Comparison of ENCODE assay signal across 10 cellular contexts in the genomic region with DNA sequence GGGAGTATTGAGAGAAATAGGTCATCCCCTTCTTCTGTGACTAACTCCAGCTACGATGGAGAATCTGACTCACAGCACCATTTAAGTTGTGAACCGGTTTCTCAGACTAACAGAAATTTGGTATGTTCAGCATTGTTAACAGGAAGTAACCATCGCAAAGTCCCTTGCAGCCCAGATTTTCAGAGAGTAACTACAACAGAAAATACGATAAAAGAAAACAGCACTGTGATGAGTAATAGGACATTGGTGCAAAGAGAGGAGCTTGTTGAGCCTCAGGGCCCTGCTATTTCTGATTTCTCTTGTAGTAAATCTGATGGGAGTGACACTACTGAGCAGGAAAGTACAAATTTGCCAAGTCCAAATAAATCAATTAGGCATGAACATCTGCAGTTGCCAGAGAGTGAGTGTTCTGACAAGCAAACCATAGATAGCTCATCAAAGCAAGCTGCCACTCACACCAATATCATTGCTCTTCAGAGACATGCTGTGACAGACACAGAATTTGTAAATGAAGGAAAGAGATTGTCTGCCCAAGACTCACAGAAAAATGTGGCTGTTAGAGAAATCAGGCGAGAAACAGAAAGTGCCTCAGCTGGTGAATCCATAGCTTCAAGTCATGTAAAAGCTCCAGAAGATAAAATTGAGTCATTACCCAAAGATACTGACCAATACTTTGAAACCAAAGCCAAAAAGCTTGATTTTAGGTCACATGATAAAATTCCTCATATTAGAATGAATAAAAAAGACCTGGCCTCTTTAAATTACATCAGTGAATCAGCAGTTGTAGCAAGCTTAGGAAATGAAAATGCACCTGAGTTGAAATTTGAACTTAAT. TPM values are rescaled to one million over a fixed set of nuclear protein-coding genes. Genes with fewer than 3 reads are reported as not detected.
DNase-seq lines count a peak whose midpoint lies in the region; ATAC-seq and TF ChIP-seq lines count a peak whose summit lies in the region.
"Had no signal": no experiment of that assay in that cellular context is flagged by ENCODE, and none has a peak within 500 bp of the region (broad histone marks: within the 10 kb centered on the region; RNA-seq: fewer than 3 reads in every experiment).

No MANE protein-coding gene starts in this region.

- H3K27me3 ChIP-seq in lung (ENCODE audit: control insufficient read depth, insufficient read depth) (no peaks in the 10 kb centered on the region), spleen (replicated peaks in 1 of 7) (no peaks in the 10 kb centered on the region)
- H3K27me3 ChIP-seq: BLaER1 treated with 17β-estradiol and CSF1 and Interleukin-3, amounts not matched to agents 10 nM and 100 nM had no signal

- peaks cover 7% of the 10 kb centered on the region for H3K4me1 Mint-ChIP-seq in type B pancreatic cell (ENCODE audit: unreplicated experiment)
- H3K4me1 Mint-ChIP-seq in glutamatergic neuron (ENCODE audit: low read depth, unreplicated experiment), result peaks cover 1% of the 10 kb centered on the region
- H3K4me1 Mint-ChIP-seq: brain had no signal

- H3K4me3 Mint-ChIP-seq in type B pancreatic cell, result no peak overlapping the region
- no peak overlapping the region for H3K4me3 Mint-ChIP-seq in glutamatergic neuron (ENCODE audit: unreplicated experiment)
- H3K4me3 Mint-ChIP-seq: brain had no signal

- H3K4me1 ChIP-seq in lung (ENCODE audit: control insufficient read depth in 2 of 2, insufficient read depth in 2 of 2, low read length in 2 of 2) (peaks cover 0 to 7% of the 10 kb centered on the region in 2 donors), spleen (no peaks in the 10 kb centered on the region)

- H3K27me3 Mint-ChIP-seq in type B pancreatic cell, result peaks cover 34% of the 10 kb centered on the region
- no peaks in the 10 kb centered on the region for H3K27me3 Mint-ChIP-seq in glutamatergic neuron (ENCODE audit: unreplicated experiment)
- H3K27me3 Mint-ChIP-seq: brain had no signal

- no peak overlapping the region for H3K4me3 ChIP-seq in lung
- H3K4me3 ChIP-seq in spleen, result no peak overlapping the region
- H3K4me3 ChIP-seq: BLaER1 treated with 17β-estradiol and CSF1 and Interleukin-3, amounts not matched to agents 10 nM and 100 nM had no signal

- intact Hi-C loops in spleen (cut with DNase I; ENCODE audit: low total_unique reads), result no loop called here

- 78 to 89% methylated on average over 5 of the region's 5 CpGs for WGBS in lung, 2 donors
- WGBS in spleen, 5 donors, result 74 to 84% (median 78%) methylated on average over 5 of the region's 5 CpGs

- H3K27ac ChIP-seq in angular gyrus (ENCODE audit: low read depth, low read length), result peak overlapping the region; percentile 41
- no peak overlapping the region for H3K27ac ChIP-seq in lung (ENCODE audit: low read depth in 1 of 2, low read length in 1 of 2)
- peak overlapping the region in 3 of 8 donors; percentile 22 to 30 (median 23) for H3K27ac ChIP-seq in spleen
- H3K27ac ChIP-seq: BLaER1 treated with 17β-estradiol and CSF1 and Interleukin-3, amounts not matched to agents 10 nM and 100 nM had no signal

- no peaks in the 10 kb centered on the region for H3K9me3 ChIP-seq in lung (ENCODE audit: control insufficient read depth in 2 of 2, insufficient read depth in 1 of 2, low read length in 1 of 2)
- no peaks in the 10 kb centered on the region for H3K9me3 ChIP-seq in spleen

- H3K9me3 Mint-ChIP-seq in type B pancreatic cell (no peaks in the 10 kb centered on the region), glutamatergic neuron (ENCODE audit: unreplicated experiment) (peaks cover 2% of the 10 kb centered on the region)

- TF ChIP-seq POLR2A in spleen (IDR thresholded peaks at IDR 0.05), result no peak

- H3K36me3 ChIP-seq in lung (ENCODE audit: control insufficient read depth in 2 of 2, insufficient read depth in 2 of 2, low read length in 2 of 2) (peaks cover 0 to 6% of the 10 kb centered on the region in 2 donors), spleen (peaks cover 0 to 10% (median 0%) of the 10 kb centered on the region in 6 donors)

- peak; percentile 70 for ATAC-seq in lung (ENCODE audit: insufficient read depth, low FRiP score)
- no peak for ATAC-seq in HG02938 (IDR thresholded peaks at IDR 0.05; ENCODE audit: unreplicated experiment)

- H3K27ac Mint-ChIP-seq in type B pancreatic cell (peak overlapping the region; percentile 21), glutamatergic neuron (ENCODE audit: unreplicated experiment) (no peak overlapping the region)

- DNase-seq in activated gamma-delta T cell treated with Interleukin-2 at 50 U/mL for 16 hours (peak; percentile 4), activated gamma-delta T cell (lab: John Stamatoyannopoulos, UW) (no peak), lung (ENCODE audit: low spot score) (no peak), type B pancreatic cell (ENCODE audit: extremely low spot score, unreplicated experiment) (no peak), spleen (no peak), glutamatergic neuron (no peak)

- peaks cover 13% of the 10 kb centered on the region for H3K36me3 Mint-ChIP-seq in type B pancreatic cell
- peaks cover 25% of the 10 kb centered on the region for H3K36me3 Mint-ChIP-seq in glutamatergic neuron (ENCODE audit: unreplicated experiment)

- TF ChIP-seq CTCF in lung (IDR thresholded peaks at IDR 0.05; ENCODE audit: control extremely low read depth, extremely low read depth), result no peak
- no peak for TF ChIP-seq CTCF in type B pancreatic cell (conservative IDR thresholded peaks at IDR 0.05)
- TF ChIP-seq CTCF in spleen (IDR thresholded peaks at IDR 0.05 in 8 of 11, conservative IDR thresholded peaks at IDR 0.05 in 3 of 11), result no peak
- no peak for TF ChIP-seq CTCF in glutamatergic neuron (IDR thresholded peaks at IDR 0.05; ENCODE audit: partially characterized antibody, unreplicated experiment)

RNA-seq across cellular contexts. Expression of gene CRYBG3, which starts 50.6 kb away (rescaled TPM):
- total RNA-seq in lung, result 10 to 100 TPM; 21.0 to 64.0 TPM
- polyA plus RNA-seq in lung, result 1 to 10 TPM; 3.8 to 9.6 TPM
- total RNA-seq in type B pancreatic cell (ENCODE audit: low replicate concordance), result 6.3 and 13.5 TPM in 2 replicates
- total RNA-seq in spleen, result 10 to 100 TPM; 15.9 to 22.6 (median 19.8) TPM
- 1 to 10 TPM; 1.5 to 2.6 (median 1.5) TPM for polyA plus RNA-seq in spleen
- total RNA-seq in glutamatergic neuron (ENCODE audit: unreplicated experiment), result 89.5 TPM
